20 cellular contexts compared by ENCODE assay signal in the genomic region with DNA sequence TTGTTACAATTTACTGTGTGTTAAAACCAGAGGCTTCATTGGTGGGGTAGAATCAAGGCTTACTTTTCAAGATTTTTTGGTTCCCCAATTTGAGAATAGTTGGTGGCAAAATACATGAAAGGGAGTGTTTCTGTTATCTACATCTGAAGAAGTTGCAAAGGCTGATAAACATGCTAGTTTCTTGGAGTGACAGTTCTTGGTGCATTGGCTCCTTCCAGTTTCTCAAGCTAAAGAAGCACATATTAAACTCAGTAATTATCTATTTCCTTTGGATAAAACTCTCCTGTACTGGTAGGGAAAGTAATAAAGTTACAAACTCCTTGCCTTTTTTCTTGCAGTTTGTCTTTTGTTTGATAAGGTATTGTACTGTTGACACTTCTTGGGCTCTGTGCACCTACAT.
"Had no signal": no experiment of that assay in that cellular context is flagged by ENCODE, and none has a peak within 500 bp of the region (broad histone marks: within the 10 kb centered on the region; RNA-seq: fewer than 3 reads in every experiment).

No MANE protein-coding gene starts in this region.

- H3K4me3 ChIP-seq: esophagus muscularis mucosa, gastrocnemius medialis, heart right ventricle, lung, neural progenitor cell, ovary, right atrium auricular region, sigmoid colon, tibial artery had no signal

- H3K9me3 ChIP-seq: esophagus muscularis mucosa, gastrocnemius medialis, heart right ventricle, ovary, right atrium auricular region, sigmoid colon, tibial artery had no signal

- H3K27ac Mint-ChIP-seq: natural killer cell treated with Interleukin-12 subunit alpha and Interleukin-12 subunit beta and Interleukin-15 and Interleukin-18, amount 100 ng/mL, for 72 hours; neural progenitor cell had no signal

- H3K9me3 Mint-ChIP-seq: natural killer cell treated with Interleukin-12 subunit alpha and Interleukin-12 subunit beta and Interleukin-15 and Interleukin-18, amount 100 ng/mL, for 72 hours had no signal

- H3K27me3 ChIP-seq: dorsolateral prefrontal cortex, esophagus muscularis mucosa, gastrocnemius medialis, heart right ventricle, neural progenitor cell, ovary, right atrium auricular region, sigmoid colon, tibial artery had no signal

- DNase-seq: cortex of kidney; dorsolateral prefrontal cortex; effector CD8-positive, alpha-beta T cell; gastrocnemius medialis; heart right ventricle; left colon; left ventricle myocardium superior; mesenchymal stem cell; midbrain; nucleus accumbens; ovary; sigmoid colon; stimulated activated CD4-positive, alpha-beta T cell treated with anti-CD3 and anti-CD28 coated beads, Interleukin-2, amount 100 ng/mL, for 48 hours; stimulated activated naive CD8-positive, alpha-beta T cell treated with anti-CD3 and anti-CD28 coated beads, Interleukin-15, Interleukin-2, amounts not matched to agents 100 U/mL and 50 U/mL, for 24 hours; tibial artery had no signal

- H2AFZ ChIP-seq: neural progenitor cell had no signal

- H3K27ac ChIP-seq: esophagus muscularis mucosa, gastrocnemius medialis, heart right ventricle, neural progenitor cell, ovary, right atrium auricular region, sigmoid colon, tibial artery had no signal

- ATAC-seq: gastrocnemius medialis; heart right ventricle; left colon; left ventricle myocardium superior; natural killer cell treated with Interleukin-12 subunit alpha and Interleukin-12 subunit beta and Interleukin-15 and Interleukin-18, amount 100 ng/mL, for 72 hours; stimulated activated naive CD8-positive, alpha-beta T cell treated with anti-CD3 and anti-CD28 coated beads, Interleukin-15, Interleukin-2, amounts not matched to agents 100 U/mL and 50 U/mL, for 24 hours had no signal

- H3K9ac ChIP-seq: neural progenitor cell had no signal

- H3K4me3 Mint-ChIP-seq: natural killer cell treated with Interleukin-12 subunit alpha and Interleukin-12 subunit beta and Interleukin-15 and Interleukin-18, amount 100 ng/mL, for 72 hours; neural progenitor cell had no signal

- H3K36me3 ChIP-seq: esophagus muscularis mucosa, gastrocnemius medialis, neural progenitor cell, ovary, right atrium auricular region, sigmoid colon, tibial artery had no signal

- H3K4me2 ChIP-seq: neural progenitor cell had no signal
